ENCODE assay signal across 28 cellular contexts in the genomic region with DNA sequence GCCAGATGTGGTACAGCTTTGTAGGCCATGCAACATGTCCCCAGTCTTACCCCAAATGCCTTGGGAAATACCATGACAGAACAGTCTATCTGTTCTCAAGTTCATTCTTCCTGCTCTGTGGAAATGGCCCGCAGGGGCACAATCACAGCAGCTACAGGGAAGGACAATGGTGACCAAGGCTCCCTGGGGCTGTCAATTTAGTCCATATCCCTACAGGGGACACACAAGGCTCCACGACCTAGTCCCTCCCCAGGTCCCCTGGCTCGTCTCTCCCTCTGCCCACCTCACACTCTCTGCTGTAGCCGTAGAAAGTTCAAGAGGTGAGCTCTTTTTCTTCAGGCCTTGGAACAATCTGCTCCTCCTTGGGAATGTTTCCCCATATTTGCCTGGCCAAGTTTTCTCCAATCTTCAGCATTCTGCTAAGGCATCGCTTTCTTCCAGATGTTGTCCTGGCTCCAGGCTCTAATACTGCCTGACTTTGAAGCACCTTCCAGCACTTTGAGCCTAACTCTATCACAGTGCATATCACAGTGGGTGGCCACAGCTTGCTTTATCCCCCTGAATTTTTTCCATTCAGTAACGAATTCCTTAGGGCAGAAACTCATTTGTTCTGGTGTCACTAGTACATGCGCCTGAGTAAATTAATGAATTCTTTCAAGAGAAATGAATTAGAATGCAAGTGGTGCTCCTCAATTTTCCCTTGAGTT.
DNase-seq lines count a peak whose midpoint lies in the region; ATAC-seq, FAIRE-seq and TF ChIP-seq lines count a peak whose summit lies in the region.
"Had no signal": no experiment of that assay in that cellular context is flagged by ENCODE, and none has a peak within 500 bp of the region (broad histone marks: within the 10 kb centered on the region; RNA-seq: fewer than 3 reads in every experiment).

No MANE protein-coding gene starts in this region.

- H3K27me3 ChIP-seq in right cardiac atrium (ENCODE audit: control insufficient read depth, insufficient read depth) (no peaks in the 10 kb centered on the region), heart left ventricle (no peaks in the 10 kb centered on the region), upper lobe of right lung (no peaks in the 10 kb centered on the region)

- peak; percentile 22 to 50 for ATAC-seq in right cardiac atrium
- ATAC-seq in heart left ventricle, result no peak
- ATAC-seq in upper lobe of right lung, result peak; percentile 23
- ATAC-seq: T-helper 17 cell had no signal

- peaks cover 4% of the 10 kb centered on the region for H3K27me3 Mint-ChIP-seq in endothelial cell (ENCODE audit: unreplicated experiment)

- H3K36me3 Mint-ChIP-seq in endothelial cell (ENCODE audit: low read depth, unreplicated experiment), result peaks cover 5% of the 10 kb centered on the region
- H3K36me3 Mint-ChIP-seq: activated naive CD4-positive, alpha-beta T cell treated with anti-CD3 and anti-CD28 coated beads, Interleukin-2, amount 10 ng/mL, durations not matched to agents 7 days and 5 days; CD4-positive, alpha-beta memory T cell had no signal

- H3K36me3 ChIP-seq in heart left ventricle, result no peaks in the 10 kb centered on the region
- H3K36me3 ChIP-seq in upper lobe of right lung, result no peaks in the 10 kb centered on the region
- H3K36me3 ChIP-seq: heart right ventricle, lower lobe of right lung had no signal

- intact Hi-C loops in right cardiac atrium (cut with DNase I) (no loop called here), heart left ventricle (cut with DNase I) (no loop called here), upper lobe of right lung (cut with DNase I) (no loop called here)

- H3K4me1 Mint-ChIP-seq in endothelial cell (ENCODE audit: unreplicated experiment), result peaks cover 67% of the 10 kb centered on the region

- no peak for DNase-seq in right cardiac atrium
- no peak for DNase-seq in heart left ventricle
- DNase-seq in endothelial cell (ENCODE audit: low spot score), result no peak
- DNase-seq in left kidney (ENCODE audit: low read depth, low spot score), result peak; percentile 24
- no peak for DNase-seq in upper lobe of right lung
- no peak for DNase-seq in anterior cingulate cortex (lab: John Stamatoyannopoulos, UW)
- no peak for DNase-seq in GM12891 (ENCODE audit: insufficient read length, low spot score)
- DNase-seq in NCI-H2171 treated with DMSO at 0.1 percent for 48 hours (lab: John Stamatoyannopoulos, UW), result no peak
- DNase-seq: activated naive CD4-positive, alpha-beta T cell treated with anti-CD3 and anti-CD28 coated beads, Interleukin-2, amount 10 ng/mL, durations not matched to agents 7 days and 5 days; activated T-cell treated with anti-CD3 and anti-CD28 coated beads, Interleukin-2, amount 50 U/mL, for 48 hours; amniotic stem cell; caudate nucleus; CD4-positive, alpha-beta memory T cell; DMS 273 treated with DMSO at 0.1 percent for 48 hours; heart right ventricle; Karpas-422; lower lobe of right lung; NCI-H1694; NCI-H526; nucleus accumbens; SK-N-SH; stimulated activated CD4-positive, alpha-beta T cell treated with anti-CD3 and anti-CD28 coated beads, Interleukin-1b, Interleukin-23, amount 100 ng/mL, for 48 hours; T-helper 17 cell had no signal

- H3K4me1 ChIP-seq in right cardiac atrium (ENCODE audit: control insufficient read depth, insufficient read depth, low read length) (no peaks in the 10 kb centered on the region), heart left ventricle (peaks cover 0 to 8% (median 0%) of the 10 kb centered on the region in 12 donors), upper lobe of right lung (no peaks in the 10 kb centered on the region)
- H3K4me1 ChIP-seq: lower lobe of right lung had no signal

- FAIRE-seq in GM12891 (lab: Jason Lieb, UNC), result no peak
- FAIRE-seq: GM19239, HTR-8/SVneo had no signal

- TF ChIP-seq CTCF in heart left ventricle (IDR thresholded peaks at IDR 0.05) (no peak), endothelial cell (IDR thresholded peaks at IDR 0.05; ENCODE audit: unreplicated experiment) (no peak), upper lobe of right lung (IDR thresholded peaks at IDR 0.05) (no peak)

- no peak overlapping the region for H3K27ac ChIP-seq in right cardiac atrium (ENCODE audit: low read length)
- no peak overlapping the region for H3K27ac ChIP-seq in heart left ventricle
- no peak overlapping the region for H3K27ac ChIP-seq in upper lobe of right lung
- H3K27ac ChIP-seq: 22Rv1, heart right ventricle, lower lobe of right lung, RWPE1 had no signal

- H3K9me3 Mint-ChIP-seq in endothelial cell (ENCODE audit: unreplicated experiment), result no peaks in the 10 kb centered on the region
- H3K9me3 Mint-ChIP-seq: activated naive CD4-positive, alpha-beta T cell treated with anti-CD3 and anti-CD28 coated beads, Interleukin-2, amount 10 ng/mL, durations not matched to agents 7 days and 5 days; CD4-positive, alpha-beta memory T cell had no signal

- H3K9me3 ChIP-seq in right cardiac atrium (ENCODE audit: control insufficient read depth, low read length) (no peaks in the 10 kb centered on the region), heart left ventricle (no peaks in the 10 kb centered on the region), upper lobe of right lung (no peaks in the 10 kb centered on the region)
- H3K9me3 ChIP-seq: heart right ventricle, lower lobe of right lung, SK-N-SH had no signal

- WGBS in right cardiac atrium, result 61% methylated on average over 7 of the region's 7 CpGs
- WGBS in heart left ventricle, 4 donors, result 69 to 73% (median 71%) methylated on average over 7 of the region's 7 CpGs

- no peak for TF ChIP-seq POLR2A in heart left ventricle (IDR thresholded peaks at IDR 0.05)
- no peak for TF ChIP-seq POLR2A in GM12891 (IDR thresholded peaks at IDR 0.05; ENCODE audit: low read depth, low read length)

- peak overlapping the region; percentile 45 for H3K27ac Mint-ChIP-seq in endothelial cell (ENCODE audit: unreplicated experiment)
- H3K27ac Mint-ChIP-seq: activated CD4-positive, alpha-beta T cell treated with anti-CD3 and anti-CD28 coated beads, Interleukin-2, amount 10 ng/mL, durations not matched to agents 24 days and 14 days; activated naive CD4-positive, alpha-beta T cell treated with anti-CD3 and anti-CD28 coated beads, Interleukin-2, amount 10 ng/mL, durations not matched to agents 7 days and 5 days; CD4-positive, alpha-beta memory T cell; T-helper 17 cell had no signal

- no peak overlapping the region for H3K4me3 Mint-ChIP-seq in endothelial cell (ENCODE audit: unreplicated experiment)
- H3K4me3 Mint-ChIP-seq: activated CD4-positive, alpha-beta T cell treated with anti-CD3 and anti-CD28 coated beads, Interleukin-2, amount 10 ng/mL, durations not matched to agents 24 days and 14 days; activated naive CD4-positive, alpha-beta T cell treated with anti-CD3 and anti-CD28 coated beads, Interleukin-2, amount 10 ng/mL, durations not matched to agents 7 days and 5 days; CD4-positive, alpha-beta memory T cell; T-helper 17 cell had no signal

- H3K4me3 ChIP-seq in right cardiac atrium (ENCODE audit: low read length), result no peak overlapping the region
- no peak overlapping the region for H3K4me3 ChIP-seq in heart left ventricle
- H3K4me3 ChIP-seq in upper lobe of right lung, result no peak overlapping the region
- H3K4me3 ChIP-seq: heart right ventricle, lower lobe of right lung had no signal

TF ChIP-seq in GM12891, 5 proteins besides CTCF, POLR2A, EP300 and RAD21:
- TF ChIP-seq POU2F2 (IDR thresholded peaks at IDR 0.05; ENCODE audit: low read depth, low read length) (no peak), POLR2AphosphoS5 (IDR thresholded peaks at IDR 0.05; ENCODE audit: low read depth, low read length) (no peak), SPI1 (IDR thresholded peaks at IDR 0.05; ENCODE audit: low read depth, low read length) (no peak), PAX5 (IDR thresholded peaks at IDR 0.05; ENCODE audit: insufficient read depth, low read length, severe bottlenecking) (no peak), TAF1 (IDR thresholded peaks at IDR 0.05; ENCODE audit: low read depth, low read length) (no peak)

Comparison
In these comparisons a context has a peak if more than half of its experiments do, and no peak if none do; other contexts are left out.
1. ATAC-seq: peak in right cardiac atrium (2 of 2) and upper lobe of right lung (single experiment); none in heart left ventricle (0 of 4).